ENCODE assay signal across 11 cellular contexts in genomic region chr12:48452961-48453360, GRCh38. TPM values are rescaled to one million over a fixed set of nuclear protein-coding genes. Genes with fewer than 3 reads are reported as not detected.
"Had no signal": no experiment of that assay in that cellular context is flagged by ENCODE, and none has a peak within 500 bp of the region (broad histone marks: within the 10 kb centered on the region; RNA-seq: fewer than 3 reads in every experiment).

No MANE protein-coding gene starts in this region.

RNA-seq across cellular contexts. Expression of gene ANP32D, which starts 19.4 kb away (rescaled TPM):
- total RNA-seq: OCI-LY7, PC-3, PC-9, Peyer's patch, Right ventricle myocardium inferior, Right ventricle myocardium superior, RPMI7951, SJSA1, SK-MEL-5, T-cell had no signal
- polyA plus RNA-seq: SK-N-SH had no signal

RNA-seq across cellular contexts. Expression of gene C12orf54, which starts 29.3 kb away (rescaled TPM):
- total RNA-seq: OCI-LY7, PC-3, PC-9, Right ventricle myocardium inferior, Right ventricle myocardium superior, RPMI7951, SK-MEL-5, T-cell had no signal
- polyA plus RNA-seq: SK-N-SH had no signal
